Comparison of ENCODE assay signal across 17 cellular contexts in genomic region chr14:56561586-56561985, GRCh38.
"Had no signal": no experiment of that assay in that cellular context is flagged by ENCODE, and none has a peak within 500 bp of the region (broad histone marks: within the 10 kb centered on the region; RNA-seq: fewer than 3 reads in every experiment).

No MANE protein-coding gene starts in this region.

- ATAC-seq: esophagus mucosa; gastroesophageal sphincter; left lobe of liver; naive thymus-derived CD4-positive, alpha-beta T cell; sciatic nerve; stimulated activated naive B cell treated with anti-CD40 and anti-IgM and Interleukin-4, amounts not matched to agents 10 μg/mL and 1 μg/mL and 100 μg/mL, for 72 hours had no signal

- H3K36me3 ChIP-seq: gastroesophageal sphincter, spleen, stomach had no signal

- H3K4me3 ChIP-seq: gastroesophageal sphincter, spleen, stomach had no signal

- H3K27ac ChIP-seq: gastroesophageal sphincter, spleen, stomach had no signal

- DNase-seq: effector memory CD4-positive, alpha-beta T cell; glutamatergic neuron; islet precursor cell; mammary epithelial cell; naive thymus-derived CD4-positive, alpha-beta T cell; nephron progenitor cell; spleen; stimulated activated CD4-positive, alpha-beta T cell treated with anti-CD3 and anti-CD28 coated beads, Interleukin-15, amount 100 ng/mL, for 24 hours; stimulated activated CD4-positive, alpha-beta T cell treated with anti-CD3 and anti-CD28 coated beads, Interleukin-1b, Interleukin-23, amount 100 ng/mL, for 48 hours; stimulated activated CD4-positive, alpha-beta T cell treated with anti-CD3 and anti-CD28 coated beads, Interleukin-4, amount 100 ng/mL, for 4 hours; stimulated activated naive B cell treated with anti-CD40 and anti-IgM and Interleukin-4, amounts not matched to agents 10 μg/mL and 1 μg/mL and 100 μg/mL, for 72 hours; stomach; trophoblast cell had no signal

- H3K4me1 ChIP-seq: gastroesophageal sphincter, spleen, stomach had no signal

- H3K9me3 ChIP-seq: stomach had no signal
